In genomic region chr16:64826374-64826773, GRCh38 we compare ENCODE assay signal across 24 cellular contexts.
DNase-seq lines count a peak whose midpoint lies in the region; ATAC-seq, FAIRE-seq and TF ChIP-seq lines count a peak whose summit lies in the region.
"Had no signal": no experiment of that assay in that cellular context is flagged by ENCODE, and none has a peak within 500 bp of the region (broad histone marks: within the 10 kb centered on the region; RNA-seq: fewer than 3 reads in every experiment).

No MANE protein-coding gene starts in this region.

- FAIRE-seq in astrocyte (lab: Jason Lieb, UNC) = no peak
- FAIRE-seq: GM12892, H1, RCC 7860 had no signal

- no peaks in the 10 kb centered on the region for H3K36me3 ChIP-seq in astrocyte (ENCODE audit: insufficient read depth, low read length)
- H3K36me3 ChIP-seq: BLaER1 treated with 17β-estradiol and CSF1 and Interleukin-3, amounts not matched to agents 10 nM and 100 nM; SJCRH30 had no signal

- H3K36me3 Mint-ChIP-seq in astrocyte (ENCODE audit: low read depth, unreplicated experiment) (no peaks in the 10 kb centered on the region), osteocyte (ENCODE audit: unreplicated experiment) (peaks cover 7% of the 10 kb centered on the region)
- H3K36me3 Mint-ChIP-seq: CD4-positive, alpha-beta memory T cell had no signal

- no peak overlapping the region for H3K9ac ChIP-seq in astrocyte (ENCODE audit: low read length)
- H3K9ac ChIP-seq: BLaER1 treated with 17β-estradiol and CSF1 and Interleukin-3, amounts not matched to agents 10 nM and 100 nM; KMS-11 had no signal

- H2AFZ ChIP-seq in astrocyte (ENCODE audit: low read depth, low read length) = no peak overlapping the region

- no peak overlapping the region for H3K4me2 ChIP-seq in astrocyte (ENCODE audit: low read length)
- H3K4me2 ChIP-seq: BLaER1 treated with 17β-estradiol and CSF1 and Interleukin-3, amounts not matched to agents 10 nM and 100 nM; KMS-11 had no signal

- H3K9me3 Mint-ChIP-seq in astrocyte (ENCODE audit: unreplicated experiment) (peaks cover 2% of the 10 kb centered on the region), osteocyte (ENCODE audit: unreplicated experiment) (peaks cover 23% of the 10 kb centered on the region)

- no peaks in the 10 kb centered on the region for H3K27me3 ChIP-seq in astrocyte (ENCODE audit: insufficient read depth, low read length)
- H3K27me3 ChIP-seq: BLaER1 treated with 17β-estradiol and CSF1 and Interleukin-3, amounts not matched to agents 10 nM and 100 nM; SJCRH30 had no signal

- no peak for ATAC-seq in HG03280 (IDR thresholded peaks at IDR 0.05; ENCODE audit: unreplicated experiment)

- no peak overlapping the region for H3K27ac ChIP-seq in astrocyte (ENCODE audit: low read depth, low read length)
- H3K27ac ChIP-seq: BLaER1 treated with 17β-estradiol and CSF1 and Interleukin-3, amounts not matched to agents 10 nM and 100 nM; KMS-11; SJCRH30 had no signal

- no peak overlapping the region for H3K27ac Mint-ChIP-seq in astrocyte (ENCODE audit: unreplicated experiment)
- peak overlapping the region; percentile 69 for H3K27ac Mint-ChIP-seq in osteocyte (ENCODE audit: unreplicated experiment)
- H3K27ac Mint-ChIP-seq: CD4-positive, alpha-beta memory T cell had no signal

- no peak for TF ChIP-seq CTCF in astrocyte (IDR thresholded peaks at IDR 0.05; ENCODE audit: insufficient read depth, low read depth, low read length)
- TF ChIP-seq CTCF in osteocyte (IDR thresholded peaks at IDR 0.05) = no peak

- no peaks in the 10 kb centered on the region for H4K20me1 ChIP-seq in astrocyte (ENCODE audit: insufficient read depth, low read length)
- H4K20me1 ChIP-seq: BLaER1 treated with 17β-estradiol and CSF1 and Interleukin-3, amounts not matched to agents 10 nM and 100 nM had no signal

- H3K79me2 ChIP-seq in astrocyte (ENCODE audit: insufficient read depth, low read length) = no peaks in the 10 kb centered on the region

- H3K27me3 Mint-ChIP-seq in astrocyte (ENCODE audit: low read depth, unreplicated experiment) = no peaks in the 10 kb centered on the region
- H3K27me3 Mint-ChIP-seq in osteocyte (ENCODE audit: unreplicated experiment) = no peaks in the 10 kb centered on the region
- H3K27me3 Mint-ChIP-seq: CD4-positive, alpha-beta memory T cell had no signal

- H3K4me1 ChIP-seq in astrocyte (ENCODE audit: insufficient read depth, low read length) = no peaks in the 10 kb centered on the region
- H3K4me1 ChIP-seq: BLaER1 treated with 17β-estradiol and CSF1 and Interleukin-3, amounts not matched to agents 10 nM and 100 nM; Caco-2; SJCRH30 had no signal

- H3K4me3 ChIP-seq in astrocyte (ENCODE audit: insufficient read depth, low read depth, low read length) = no peak overlapping the region
- H3K4me3 ChIP-seq: BLaER1 treated with 17β-estradiol and CSF1 and Interleukin-3, amounts not matched to agents 10 nM and 100 nM; SJCRH30 had no signal

- no peaks in the 10 kb centered on the region for H3K9me3 ChIP-seq in astrocyte (ENCODE audit: insufficient read depth, low read depth, low read length)
- H3K9me3 ChIP-seq: Caco-2 had no signal

- peak; percentile 4 for DNase-seq in HS-27A (ENCODE audit: low read depth)
- peak; percentile 18 for DNase-seq in astrocyte (ENCODE audit: low read depth)
- DNase-seq in dedifferentiated amniotic fluid mesenchymal stem cell (ENCODE audit: extremely low spot score) = peak; percentile 49
- no peak for DNase-seq in osteocyte (ENCODE audit: extremely low spot score, unreplicated experiment)
- DNase-seq in KG1 (lab: John Stamatoyannopoulos, UW) = no peak
- no peak for DNase-seq in stimulated activated CD8-positive, alpha-beta memory T cell treated with anti-CD3 and anti-CD28 coated beads, Interleukin-4, amount 100 ng/mL, for 48 hours
- DNase-seq in NCI-H2107 (lab: John Stamatoyannopoulos, UW) = no peak
- DNase-seq: Caco-2; CD4-positive, alpha-beta memory T cell; DMS 273 treated with DMSO at 0.1 percent for 48 hours; DMS79 treated with DMSO at 0.1 percent for 48 hours; NCI-H1105 treated with DMSO at 0.1 percent for 48 hours; NCI-H2081; NCI-H2171 treated with DMSO at 0.1 percent for 48 hours; NCI-H446; NCI-H526; OCI-M1; SJCRH30 had no signal

- no peaks in the 10 kb centered on the region for H3K4me1 Mint-ChIP-seq in astrocyte (ENCODE audit: low read depth, unreplicated experiment)
- peaks cover 39% of the 10 kb centered on the region for H3K4me1 Mint-ChIP-seq in osteocyte (ENCODE audit: unreplicated experiment)
- H3K4me1 Mint-ChIP-seq: CD4-positive, alpha-beta memory T cell had no signal

- H3K4me3 Mint-ChIP-seq in astrocyte (ENCODE audit: unreplicated experiment) (no peak overlapping the region), osteocyte (ENCODE audit: unreplicated experiment) (no peak overlapping the region)
- H3K4me3 Mint-ChIP-seq: CD4-positive, alpha-beta memory T cell had no signal

Comparison
In these comparisons a context has a peak if more than half of its experiments do, and no peak if none do; other contexts are left out.
1. DNase-seq: peak in HS-27A (single experiment), astrocyte (single experiment) and dedifferentiated amniotic fluid mesenchymal stem cell (single experiment); none in osteocyte (single experiment), KG1 (single experiment), stimulated activated CD8-positive, alpha-beta memory T cell treated with anti-CD3 and anti-CD28 coated beads, Interleukin-4, amount 100 ng/mL, for 48 hours (single experiment) and NCI-H2107 (single experiment).